Comparison of ENCODE assay signal across 8 cellular contexts in genomic region chr13:51585696-51586095, GRCh38. TPM values are rescaled to one million over a fixed set of nuclear protein-coding genes. Genes with fewer than 3 reads are reported as not detected.
DNase-seq lines count a peak whose midpoint lies in the region; ATAC-seq and TF ChIP-seq lines count a peak whose summit lies in the region.

No MANE protein-coding gene starts in this region.

- TF ChIP-seq CTCF in fibroblast of mammary gland (conservative IDR thresholded peaks at IDR 0.05; ENCODE audit: control insufficient read depth, insufficient read depth, low read depth, low read length) = no peak

- H3K4me1 Mint-ChIP-seq in activated CD8-positive, alpha-beta memory T cell treated with anti-CD3 and anti-CD28 coated beads, Interleukin-2, amount 10 ng/mL, durations not matched to agents 7 days and 5 days = peaks cover 27% of the 10 kb centered on the region

- H3K9ac ChIP-seq in SK-N-MC (ENCODE audit: insufficient read length) = peak overlapping the region; percentile 64

- no peaks in the 10 kb centered on the region for H3K9me3 Mint-ChIP-seq in activated CD8-positive, alpha-beta memory T cell treated with anti-CD3 and anti-CD28 coated beads, Interleukin-2, amount 10 ng/mL, durations not matched to agents 7 days and 5 days (ENCODE audit: low read depth)

- no peak overlapping the region; the same call in 1 of the 2 replicates for H3K27ac ChIP-seq in SK-N-MC

- H3K36me3 ChIP-seq in SK-N-MC (ENCODE audit: insufficient read depth, low read length) = peaks cover 3% of the 10 kb centered on the region; the same call in 1 of the 2 replicates

- peak overlapping the region; percentile 95 for H3K27ac Mint-ChIP-seq in activated CD8-positive, alpha-beta memory T cell treated with anti-CD3 and anti-CD28 coated beads, Interleukin-2, amount 10 ng/mL, durations not matched to agents 7 days and 5 days

- CTCF ChIA-PET in activated CD8-positive, alpha-beta memory T cell treated with anti-CD3 and anti-CD28 coated beads, Interleukin-2, amount 10 ng/mL, durations not matched to agents 7 days and 5 days (lab: Charles Lee) = interaction anchor here (0.6 to 2.5 kb wide), 7 partner anchors 38 to 240 kb away, joined by 3 to 12 read pairs (median 4); partner anchors contain the start of gene INTS6

- no peaks in the 10 kb centered on the region for H3K9me3 ChIP-seq in SK-N-MC (ENCODE audit: low read depth, low read length)

- no peak for DNase-seq in activated CD8-positive, alpha-beta memory T cell treated with anti-CD3 and anti-CD28 coated beads, Interleukin-2, amount 10 ng/mL, durations not matched to agents 7 days and 5 days
- no peak for DNase-seq in activated CD8-positive, alpha-beta memory T cell treated with anti-CD3 and anti-CD28 coated beads, Interleukin-2, amount 50 U/mL, for 4 hours
- no peak for DNase-seq in SK-N-MC (ENCODE audit: low read depth, low spot score)
- DNase-seq in fibroblast of mammary gland (ENCODE audit: low read depth) = peak; percentile 80
- peak; percentile 24 for DNase-seq in renal cortical epithelial cell (ENCODE audit: low read depth)

- ATAC-seq in activated CD8-positive, alpha-beta memory T cell treated with anti-CD3 and anti-CD28 coated beads, Interleukin-2, amount 10 ng/mL, durations not matched to agents 7 days and 5 days = no peak
- no peak for ATAC-seq in HG03025 (IDR thresholded peaks at IDR 0.05; ENCODE audit: low FRiP score, unreplicated experiment)
- no peak for ATAC-seq in HG03457 (IDR thresholded peaks at IDR 0.05; ENCODE audit: unreplicated experiment)
- ATAC-seq in GM21723 (IDR thresholded peaks at IDR 0.05; ENCODE audit: unreplicated experiment) = no peak

- H3K27me3 Mint-ChIP-seq in activated CD8-positive, alpha-beta memory T cell treated with anti-CD3 and anti-CD28 coated beads, Interleukin-2, amount 10 ng/mL, durations not matched to agents 7 days and 5 days = no peaks in the 10 kb centered on the region

- H3K4me3 ChIP-seq in SK-N-MC (peak overlapping the region; percentile 77), fibroblast of mammary gland (ENCODE audit: control insufficient read depth, low read depth, low read length) (peak overlapping the region; percentile 96)

- peaks cover 3% of the 10 kb centered on the region for H3K36me3 Mint-ChIP-seq in activated CD8-positive, alpha-beta memory T cell treated with anti-CD3 and anti-CD28 coated beads, Interleukin-2, amount 10 ng/mL, durations not matched to agents 7 days and 5 days

- H3K4me3 Mint-ChIP-seq in activated CD8-positive, alpha-beta memory T cell treated with anti-CD3 and anti-CD28 coated beads, Interleukin-2, amount 10 ng/mL, durations not matched to agents 7 days and 5 days = peak overlapping the region; percentile 90

RNA-seq across cellular contexts. Expression of gene WDFY2, which starts 1.4 kb away (rescaled TPM):
- total RNA-seq in activated CD8-positive, alpha-beta memory T cell treated with anti-CD3 and anti-CD28 coated beads, Interleukin-2, amount 10 ng/mL, durations not matched to agents 7 days and 5 days = 10 to 100 TPM in 1 of 2 experiments, 1 to 10 TPM in 1; 9.1 to 11.9 TPM
- 3.1 and 9.1 TPM in 2 replicates for total RNA-seq in renal cortical epithelial cell

Comparison
In these comparisons a context has a peak if more than half of its experiments do, and no peak if none do; other contexts are left out.
1. DNase-seq: peak in fibroblast of mammary gland (single experiment) and renal cortical epithelial cell (single experiment); none in activated CD8-positive, alpha-beta memory T cell treated with anti-CD3 and anti-CD28 coated beads, Interleukin-2, amount 10 ng/mL, durations not matched to agents 7 days and 5 days (single experiment), activated CD8-positive, alpha-beta memory T cell treated with anti-CD3 and anti-CD28 coated beads, Interleukin-2, amount 50 U/mL, for 4 hours (single experiment) and SK-N-MC (single experiment).